In genomic region chr22:23431337-23432072, GRCh38 we compare ENCODE assay signal across 14 cellular contexts.
DNase-seq lines count a peak whose midpoint lies in the region; ATAC-seq and TF ChIP-seq lines count a peak whose summit lies in the region.
"Had no signal": no experiment of that assay in that cellular context is flagged by ENCODE, and none has a peak within 500 bp of the region (broad histone marks: within the 10 kb centered on the region; RNA-seq: fewer than 3 reads in every experiment).

No MANE protein-coding gene starts in this region.

- 70 to 78% methylated on average over 16 to 20 of the region's 20 CpGs for WGBS in endodermal cell (ENCODE audit: insufficient coverage in 1 of 2, insufficient read length in 1 of 2), 2 experiments

- POLR2A ChIA-PET in CD4-positive, alpha-beta memory T cell (lab: Charles Lee; ENCODE audit: partially characterized antibody), result no interaction called here

- intact Hi-C loops in CD4-positive, alpha-beta memory T cell (cut with micrococcal nuclease), result no loop called here

- H3K27me3 Mint-ChIP-seq in endodermal cell (ENCODE audit: insufficient read depth), result peaks cover 7% of the 10 kb centered on the region
- peaks cover 3% of the 10 kb centered on the region for H3K27me3 Mint-ChIP-seq in nephron progenitor cell (ENCODE audit: low read depth, poor library complexity)
- peaks cover 0 to 6% of the 10 kb centered on the region in 2 donors for H3K27me3 Mint-ChIP-seq in CD4-positive, alpha-beta memory T cell
- H3K27me3 Mint-ChIP-seq: activated naive CD4-positive, alpha-beta T cell treated with anti-CD3 and anti-CD28 coated beads, Interleukin-2, amount 50 U/mL, for 24 hours had no signal

- no peaks in the 10 kb centered on the region for H3K36me3 ChIP-seq in BLaER1 treated with 17β-estradiol and CSF1 and Interleukin-3, amounts not matched to agents 10 nM and 100 nM
- H3K36me3 ChIP-seq in endodermal cell (ENCODE audit: control insufficient read depth, insufficient read depth, low read length), result no peaks in the 10 kb centered on the region
- no peaks in the 10 kb centered on the region for H3K36me3 ChIP-seq in CD4-positive, alpha-beta memory T cell (ENCODE audit: insufficient read depth, low read length)
- H3K36me3 ChIP-seq: BE2C had no signal

- no peaks in the 10 kb centered on the region for H4K20me1 ChIP-seq in BLaER1 treated with 17β-estradiol and CSF1 and Interleukin-3, amounts not matched to agents 10 nM and 100 nM

- H3K27me3 ChIP-seq in BLaER1 treated with 17β-estradiol and CSF1 and Interleukin-3, amounts not matched to agents 10 nM and 100 nM, result no peaks in the 10 kb centered on the region
- no peaks in the 10 kb centered on the region for H3K27me3 ChIP-seq in endodermal cell (ENCODE audit: control insufficient read depth, insufficient read depth, low read length, poor library complexity, severe bottlenecking)
- H3K27me3 ChIP-seq in CD4-positive, alpha-beta memory T cell (ENCODE audit: insufficient read depth, low read length), result no peaks in the 10 kb centered on the region
- H3K27me3 ChIP-seq: BE2C had no signal

- DNase-seq in NCI-H345 (lab: John Stamatoyannopoulos, UW), result peak; percentile 84
- peak; percentile 78 for DNase-seq in endodermal cell
- DNase-seq in nephron progenitor cell, result no peak
- DNase-seq in CD4-positive, alpha-beta memory T cell, result no peak
- no peak for DNase-seq in stimulated activated CD4-positive, alpha-beta T cell treated with anti-CD3 and anti-CD28 coated beads, Interleukin-4, amount 100 ng/mL, for 24 hours
- DNase-seq: BE2C; dorsolateral prefrontal cortex; NCI-H2171; stimulated activated CD4-positive, alpha-beta T cell treated with anti-CD3 and anti-CD28 coated beads, Interleukin-4, amount 100 ng/mL, for 4 hours; stimulated activated naive CD8-positive, alpha-beta T cell treated with anti-CD3 and anti-CD28 coated beads, Interleukin-15, Interleukin-2, amounts not matched to agents 100 U/mL and 50 U/mL, for 24 hours had no signal

- H3K27ac ChIP-seq in BLaER1 treated with 17β-estradiol and CSF1 and Interleukin-3, amounts not matched to agents 10 nM and 100 nM, result 0 out of 22 replicates have a peak overlapping the region, but pooled peaks of 1 of the 11 experiments have one; percentile 9
- H3K27ac ChIP-seq in endodermal cell (ENCODE audit: low read depth, low read length), result peak overlapping the region; percentile 1
- no peak overlapping the region for H3K27ac ChIP-seq in CD4-positive, alpha-beta memory T cell (ENCODE audit: low read depth, low read length)
- H3K27ac ChIP-seq: dorsolateral prefrontal cortex had no signal

- peaks cover 18% of the 10 kb centered on the region for H3K4me1 Mint-ChIP-seq in endodermal cell
- H3K4me1 Mint-ChIP-seq in nephron progenitor cell, result peaks cover 56% of the 10 kb centered on the region
- peaks cover 5 to 13% (median 6%) of the 10 kb centered on the region in 4 donors for H3K4me1 Mint-ChIP-seq in CD4-positive, alpha-beta memory T cell

- ATAC-seq in GM18502 (IDR thresholded peaks at IDR 0.05; ENCODE audit: poor library complexity, unreplicated experiment) (no peak), GM21526 (IDR thresholded peaks at IDR 0.05; ENCODE audit: low FRiP score, unreplicated experiment) (no peak)
- ATAC-seq: stimulated activated naive CD8-positive, alpha-beta T cell treated with anti-CD3 and anti-CD28 coated beads, Interleukin-15, Interleukin-2, amounts not matched to agents 100 U/mL and 50 U/mL, for 24 hours had no signal

- H3K27ac Mint-ChIP-seq in endodermal cell (no peak overlapping the region), nephron progenitor cell (peak overlapping the region; percentile 81)
- H3K27ac Mint-ChIP-seq in CD4-positive, alpha-beta memory T cell, result peak overlapping the region in 1 of 7 donors; percentile 40
- H3K27ac Mint-ChIP-seq: activated naive CD4-positive, alpha-beta T cell treated with anti-CD3 and anti-CD28 coated beads, Interleukin-2, amount 50 U/mL, for 24 hours had no signal

- H3K9ac ChIP-seq in BLaER1 treated with 17β-estradiol and CSF1 and Interleukin-3, amounts not matched to agents 10 nM and 100 nM, result no peak overlapping the region
- H3K9ac ChIP-seq in endodermal cell (ENCODE audit: extremely low read depth, low read length, poor library complexity, severe bottlenecking), result no peak overlapping the region

- no peak for TF ChIP-seq CTCF in endodermal cell (conservative IDR thresholded peaks at IDR 0.05)
- no peak for TF ChIP-seq CTCF in nephron progenitor cell (IDR thresholded peaks at IDR 0.05)

- peaks cover 6 to 44% (median 32%) of the 10 kb centered on the region in 10 experiments; a peak in 18 of 20 replicates for H3K4me1 ChIP-seq in BLaER1 treated with 17β-estradiol and CSF1 and Interleukin-3, amounts not matched to agents 10 nM and 100 nM
- no peaks in the 10 kb centered on the region for H3K4me1 ChIP-seq in endodermal cell (ENCODE audit: control insufficient read depth, insufficient read depth, low read length)
- peaks cover 5% of the 10 kb centered on the region for H3K4me1 ChIP-seq in CD4-positive, alpha-beta memory T cell (ENCODE audit: insufficient read depth, low read length)

- H3K4me2 ChIP-seq in BLaER1 treated with 17β-estradiol and CSF1 and Interleukin-3, amounts not matched to agents 10 nM and 100 nM, result peak overlapping the region in 7 of 11 experiments; percentile 9 to 40 (median 19); a peak in 9 of 22 replicates

- H3K4me3 Mint-ChIP-seq in endodermal cell (no peak overlapping the region), nephron progenitor cell (peak overlapping the region; percentile 20)
- H3K4me3 Mint-ChIP-seq in CD4-positive, alpha-beta memory T cell, result peak overlapping the region in 1 of 8 donors; percentile 25

- peaks cover 27 to 38% (median 32%) of the 10 kb centered on the region in 11 experiments for H3K9me3 ChIP-seq in BLaER1 treated with 17β-estradiol and CSF1 and Interleukin-3, amounts not matched to agents 10 nM and 100 nM (replicated peaks in 1 of 11)
- peaks cover 9% of the 10 kb centered on the region for H3K9me3 ChIP-seq in endodermal cell (ENCODE audit: control insufficient read depth, low read length)
- no peaks in the 10 kb centered on the region for H3K9me3 ChIP-seq in CD4-positive, alpha-beta memory T cell (ENCODE audit: control insufficient read depth in 1 of 2, low read length in 2 of 2)
- H3K9me3 ChIP-seq: BE2C had no signal

- H3K9me3 Mint-ChIP-seq in endodermal cell, result peaks cover 18% of the 10 kb centered on the region
- H3K9me3 Mint-ChIP-seq in nephron progenitor cell, result peaks cover 40% of the 10 kb centered on the region
- peaks cover 0 to 29% (median 17%) of the 10 kb centered on the region in 8 donors for H3K9me3 Mint-ChIP-seq in CD4-positive, alpha-beta memory T cell

- H3K36me3 Mint-ChIP-seq in endodermal cell (ENCODE audit: low read depth), result no peaks in the 10 kb centered on the region
- H3K36me3 Mint-ChIP-seq in nephron progenitor cell (ENCODE audit: low read depth), result peaks cover 34% of the 10 kb centered on the region
- peaks cover 1 to 9% of the 10 kb centered on the region in 2 donors for H3K36me3 Mint-ChIP-seq in CD4-positive, alpha-beta memory T cell

- no peak overlapping the region for H3K4me3 ChIP-seq in BLaER1 treated with 17β-estradiol and CSF1 and Interleukin-3, amounts not matched to agents 10 nM and 100 nM
- no peak overlapping the region for H3K4me3 ChIP-seq in endodermal cell (ENCODE audit: low read length)
- H3K4me3 ChIP-seq in CD4-positive, alpha-beta memory T cell (ENCODE audit: low read length in 2 of 2), result no peak overlapping the region
- H3K4me3 ChIP-seq: dorsolateral prefrontal cortex had no signal

- CTCF ChIA-PET in CD4-positive, alpha-beta memory T cell (lab: Charles Lee; ENCODE audit: partially characterized antibody), result no interaction called here

Comparison
In these comparisons a context has a peak if more than half of its experiments do, and no peak if none do; other contexts are left out.
1. DNase-seq: peak in NCI-H345 (single experiment) and endodermal cell (single experiment); none in nephron progenitor cell (single experiment), CD4-positive, alpha-beta memory T cell (0 of 5) and stimulated activated CD4-positive, alpha-beta T cell treated with anti-CD3 and anti-CD28 coated beads, Interleukin-4, amount 100 ng/mL, for 24 hours (single experiment).